In the genomic region with DNA sequence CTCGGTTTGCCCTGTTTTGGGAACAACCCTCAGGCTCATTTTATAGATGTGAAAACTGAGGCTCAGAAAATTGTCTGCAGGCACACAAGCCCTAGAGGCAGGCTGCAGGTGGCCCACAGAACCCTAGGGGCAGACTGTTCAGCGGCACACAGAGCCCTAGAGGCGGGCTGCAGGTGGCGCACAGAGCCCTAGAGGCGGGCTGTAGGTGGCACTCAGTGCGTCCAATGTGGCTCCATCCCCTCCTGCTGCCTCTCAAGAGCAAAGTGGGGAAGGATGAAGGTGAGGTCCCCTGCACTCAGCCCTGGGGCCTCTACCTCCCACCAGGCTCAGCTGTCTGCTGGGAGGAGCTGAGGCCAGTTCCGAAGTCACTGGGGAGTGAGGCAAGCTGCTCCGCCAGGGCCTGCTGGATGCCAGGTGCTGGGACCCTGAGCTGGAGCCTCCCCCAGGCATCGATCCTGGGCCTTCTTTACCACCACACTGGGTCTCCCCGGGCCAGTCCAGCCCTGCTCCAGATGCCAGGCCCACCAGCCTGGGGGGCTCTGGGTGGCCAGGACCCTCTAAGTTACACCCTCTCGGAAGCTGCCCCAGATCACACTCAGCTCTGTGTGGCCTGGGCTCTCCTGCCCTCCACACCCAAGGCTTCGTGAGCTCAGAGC, we compare ENCODE assay signal across 8 cellular contexts. TPM values are rescaled to one million over a fixed set of nuclear protein-coding genes. Genes with fewer than 3 reads are reported as not detected.
DNase-seq lines count a peak whose midpoint lies in the region; ATAC-seq and TF ChIP-seq lines count a peak whose summit lies in the region.

No MANE protein-coding gene starts in this region.

- peaks cover 8% of the 10 kb centered on the region for H3K4me1 Mint-ChIP-seq in activated T-helper 17 cell treated with anti-CD3 and anti-CD28 coated beads, Interleukin-2, amount 50 U/mL, for 72 hours
- peaks cover 14% of the 10 kb centered on the region for H3K4me1 Mint-ChIP-seq in neural crest cell

- peak; percentile 40 for TF ChIP-seq CTCF in neural crest cell (conservative IDR thresholded peaks at IDR 0.05)

- no peaks in the 10 kb centered on the region for H3K27me3 Mint-ChIP-seq in activated T-helper 17 cell treated with anti-CD3 and anti-CD28 coated beads, Interleukin-2, amount 50 U/mL, for 72 hours
- no peaks in the 10 kb centered on the region for H3K27me3 Mint-ChIP-seq in neural crest cell (ENCODE audit: low read depth)

- peak; percentile 35 for ATAC-seq in GM21576 (IDR thresholded peaks at IDR 0.05; ENCODE audit: unreplicated experiment)
- peak; percentile 59 for ATAC-seq in activated T-helper 17 cell treated with anti-CD3 and anti-CD28 coated beads, Interleukin-2, amount 50 U/mL, for 72 hours (replicated peaks)
- ATAC-seq in Right ventricle myocardium superior (ENCODE audit: poor library complexity) = no peak
- ATAC-seq in left colon = no peak

- no peak overlapping the region for H3K4me3 Mint-ChIP-seq in activated T-helper 17 cell treated with anti-CD3 and anti-CD28 coated beads, Interleukin-2, amount 50 U/mL, for 72 hours
- no peak overlapping the region for H3K4me3 Mint-ChIP-seq in neural crest cell

- no peaks in the 10 kb centered on the region for H3K36me3 Mint-ChIP-seq in activated T-helper 17 cell treated with anti-CD3 and anti-CD28 coated beads, Interleukin-2, amount 50 U/mL, for 72 hours (ENCODE audit: low read depth)
- H3K36me3 Mint-ChIP-seq in neural crest cell (ENCODE audit: low read depth) = peaks cover 4% of the 10 kb centered on the region

- intact Hi-C loops in Right ventricle myocardium superior (cut with DNase I) = no loop called here
- intact Hi-C loops in left colon (cut with DNase I, micrococcal nuclease) = no loop called here

- peak; percentile 47 for DNase-seq in ELF-1 (ENCODE audit: low read depth, low spot score)
- DNase-seq in NCI-H526 (lab: John Stamatoyannopoulos, UW) = peak; percentile 30 to 78
- no peak for DNase-seq in neural crest cell (ENCODE audit: low read depth, low spot score)
- DNase-seq in epidermal melanocyte (ENCODE audit: insufficient read length, low spot score) = no peak
- no peak for DNase-seq in Right ventricle myocardium superior
- DNase-seq in left colon = no peak

- H3K9me3 Mint-ChIP-seq in activated T-helper 17 cell treated with anti-CD3 and anti-CD28 coated beads, Interleukin-2, amount 50 U/mL, for 72 hours = no peaks in the 10 kb centered on the region
- H3K9me3 Mint-ChIP-seq in neural crest cell = no peaks in the 10 kb centered on the region

- no peak overlapping the region for H3K27ac Mint-ChIP-seq in activated T-helper 17 cell treated with anti-CD3 and anti-CD28 coated beads, Interleukin-2, amount 50 U/mL, for 72 hours
- no peak overlapping the region for H3K27ac Mint-ChIP-seq in neural crest cell (ENCODE audit: unreplicated experiment)

RNA-seq across cellular contexts. Expression of a gene that starts 2.3 kb away (rescaled TPM):
- under 1 TPM in 1 of 2 donors, not detected in 1; 0.80 TPM for total RNA-seq in activated T-helper 17 cell treated with anti-CD3 and anti-CD28 coated beads, Interleukin-2, amount 50 U/mL, for 72 hours
- not detected in 2 replicates for total RNA-seq in neural crest cell
- total RNA-seq in Right ventricle myocardium superior = not detected
- 10 to 100 TPM; 13.1 to 17.7 TPM for total RNA-seq in left colon

RNA-seq across cellular contexts. Expression of a gene that starts 8.7 kb away (rescaled TPM):
- not detected for total RNA-seq in activated T-helper 17 cell treated with anti-CD3 and anti-CD28 coated beads, Interleukin-2, amount 50 U/mL, for 72 hours
- not detected in 2 replicates for total RNA-seq in neural crest cell
- 0.51 TPM for total RNA-seq in Right ventricle myocardium superior
- total RNA-seq in left colon = 10 to 100 TPM; 12.9 to 27.1 TPM

RNA-seq across cellular contexts. Expression of a gene that starts 18.5 kb away (rescaled TPM):
- total RNA-seq in activated T-helper 17 cell treated with anti-CD3 and anti-CD28 coated beads, Interleukin-2, amount 50 U/mL, for 72 hours = 10 to 100 TPM; 12.0 to 23.1 TPM
- total RNA-seq in neural crest cell (11.0 and 13.9 TPM in 2 replicates), Right ventricle myocardium superior (110 TPM), left colon (10 to 100 TPM; 28.8 to 49.8 TPM)

RNA-seq across cellular contexts. Expression of a gene that starts 26.2 kb away (rescaled TPM):
- total RNA-seq in activated T-helper 17 cell treated with anti-CD3 and anti-CD28 coated beads, Interleukin-2, amount 50 U/mL, for 72 hours = not detected
- not detected in 2 replicates for total RNA-seq in neural crest cell
- not detected for total RNA-seq in Right ventricle myocardium superior
- under 1 TPM in 1 of 2 donors, not detected in 1; 0.73 TPM for total RNA-seq in left colon

RNA-seq across cellular contexts. Expression of a gene that starts 41.5 kb away (rescaled TPM):
- total RNA-seq in activated T-helper 17 cell treated with anti-CD3 and anti-CD28 coated beads, Interleukin-2, amount 50 U/mL, for 72 hours = 100 to 1,000 TPM; 160 to 238 TPM
- 182 and 191 TPM in 2 replicates for total RNA-seq in neural crest cell
- total RNA-seq in Right ventricle myocardium superior = 754 TPM
- total RNA-seq in left colon = 100 to 1,000 TPM; 292 to 377 TPM

Comparison
In these comparisons a context has a peak if more than half of its experiments do, and no peak if none do; other contexts are left out.
1. DNase-seq: peak in ELF-1 (single experiment) and NCI-H526 (2 of 2); none in neural crest cell (single experiment), epidermal melanocyte (single experiment), Right ventricle myocardium superior (single experiment) and left colon (0 of 2).
2. ATAC-seq: peak in GM21576 (single experiment) and activated T-helper 17 cell treated with anti-CD3 and anti-CD28 coated beads, Interleukin-2, amount 50 U/mL, for 72 hours (single experiment); none in Right ventricle myocardium superior (single experiment) and left colon (single experiment).
3. RNA of a gene that starts 2.3 kb away (total RNA-seq): 13.1 to 17.7 TPM in left colon; 0.80 TPM in activated T-helper 17 cell treated with anti-CD3 and anti-CD28 coated beads, Interleukin-2, amount 50 U/mL, for 72 hours, not detected in neural crest cell and not detected in Right ventricle myocardium superior (single experiment); every median in the first group is over 4 times any median in the second.